In the genomic region with DNA sequence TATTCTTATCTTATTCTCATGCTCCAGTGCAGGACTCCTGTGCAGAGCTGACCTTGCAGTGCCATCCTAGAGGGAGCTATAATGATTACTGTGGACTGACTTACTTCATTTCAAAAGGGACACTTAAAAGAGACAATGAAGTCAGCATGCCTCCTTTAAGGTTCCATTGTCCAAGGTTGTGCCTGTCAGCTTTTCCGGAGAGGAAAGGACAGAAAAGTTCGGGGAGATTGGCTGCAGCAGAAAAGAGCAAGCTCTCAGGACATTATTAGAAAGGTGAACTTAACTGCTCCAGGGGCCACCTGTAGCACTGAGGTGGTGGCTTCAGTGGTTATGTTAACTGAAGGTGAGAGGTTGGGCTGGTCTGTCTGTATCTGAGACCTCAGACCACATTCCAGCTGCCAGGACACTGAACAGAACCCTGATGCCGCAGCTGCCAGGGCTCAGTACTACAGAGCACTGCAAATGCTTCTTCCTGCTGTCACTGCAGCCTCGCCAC, we compare ENCODE assay signal across 9 cellular contexts.
DNase-seq lines count a peak whose midpoint lies in the region; ATAC-seq, FAIRE-seq and TF ChIP-seq lines count a peak whose summit lies in the region.
"Had no signal": no experiment of that assay in that cellular context is flagged by ENCODE, and none has a peak within 500 bp of the region (broad histone marks: within the 10 kb centered on the region; RNA-seq: fewer than 3 reads in every experiment).

No MANE protein-coding gene starts in this region.

- H2BK12ac ChIP-seq in H9 (ENCODE audit: insufficient read length, low read depth, low read length), result no peak overlapping the region

- no peak overlapping the region for H2BK5ac ChIP-seq in H9 (ENCODE audit: insufficient read length, low read length)

- peaks cover 12% of the 10 kb centered on the region for H3F3A ChIP-seq in MM.1S (ENCODE audit: insufficient read depth, low read length)

- H3K27me3 ChIP-seq in H9 (ENCODE audit: insufficient read depth, low read length), result no peaks in the 10 kb centered on the region
- no peaks in the 10 kb centered on the region for H3K27me3 ChIP-seq in MM.1S (replicated peaks; ENCODE audit: insufficient read depth, low read length)

- no peak overlapping the region for H2AFZ ChIP-seq in H9 (ENCODE audit: low read length)
- H2AFZ ChIP-seq in MM.1S (ENCODE audit: low read length), result peak overlapping the region; percentile 59

- H3K4me1 Mint-ChIP-seq in H9 (peaks cover 18 to 20% of the 10 kb centered on the region in 2 experiments), immature natural killer cell (peaks cover 7 to 14% of the 10 kb centered on the region in 2 donors)

- H3K27me3 Mint-ChIP-seq in H9 (ENCODE audit: low read depth), result no peaks in the 10 kb centered on the region; the same call in 1 of the 2 replicates
- H3K27me3 Mint-ChIP-seq in immature natural killer cell (ENCODE audit: low read depth in 3 of 3), result peaks cover 0 to 7% (median 2%) of the 10 kb centered on the region in 3 donors

- DNase-seq in GM12864 (ENCODE audit: low read depth), result no peak
- DNase-seq in H9, result peak; percentile 49
- DNase-seq in MM.1S, result peak; percentile 95
- peak in 2 of 3 donors; percentile 12 to 19 for DNase-seq in immature natural killer cell
- no peak for DNase-seq in frontal cortex (ENCODE audit: low spot score in 2 of 2)
- DNase-seq in GM19240 (ENCODE audit: insufficient read length, low spot score), result no peak
- no peak for DNase-seq in NK-92 (lab: John Stamatoyannopoulos, UW; ENCODE audit: unreplicated experiment)
- DNase-seq in omental fat pad (ENCODE audit: low spot score), result no peak

- H3K79me2 ChIP-seq in H9 (ENCODE audit: insufficient read depth, low read length) (no peaks in the 10 kb centered on the region), MM.1S (ENCODE audit: low read length) (no peaks in the 10 kb centered on the region)

- no CpG with 5 or more reads among the region's 4 CpGs for WGBS in H9 (ENCODE audit: extremely low coverage, insufficient read length, low lambda C conversion rate)

- H3K23ac ChIP-seq in H9 (ENCODE audit: insufficient read length, low read depth, low read length), result no peak overlapping the region

- H2BK20ac ChIP-seq in H9 (ENCODE audit: low read depth, low read length, poor library complexity, severe bottlenecking), result no peak overlapping the region

- H3K27ac Mint-ChIP-seq in H9, result peak overlapping the region in 1 of 3 experiments; percentile 2; a peak in 1 of 7 replicates
- H3K27ac Mint-ChIP-seq in immature natural killer cell, result peak overlapping the region in 1 of 6 donors; percentile 13

- peak; percentile 13 for TF ChIP-seq CTCF in GM12864 (IDR thresholded peaks at IDR 0.05; ENCODE audit: low read depth, low read length, missing control alignments)
- peak; percentile 47; the same call in 2 of the 3 replicates for TF ChIP-seq CTCF in H9 (conservative IDR thresholded peaks at IDR 0.05)
- peak; percentile 50 for TF ChIP-seq CTCF in MM.1S (IDR thresholded peaks at IDR 0.05; ENCODE audit: low read length)
- TF ChIP-seq CTCF in omental fat pad (IDR thresholded peaks at IDR 0.05), result no peak

- no peak overlapping the region for H3K9ac ChIP-seq in H9 (ENCODE audit: extremely low read depth, insufficient read length, low read length)
- no peak overlapping the region for H3K9ac ChIP-seq in MM.1S (ENCODE audit: low read length)

- no peak overlapping the region for H4K8ac ChIP-seq in H9 (replicated peaks; ENCODE audit: insufficient read length, low read depth, low read length)

- H3K9me3 Mint-ChIP-seq in H9, result peaks cover 3 to 8% of the 10 kb centered on the region in 2 experiments
- peaks cover 0 to 2% (median 0%) of the 10 kb centered on the region in 6 donors for H3K9me3 Mint-ChIP-seq in immature natural killer cell

- ATAC-seq in omental fat pad (ENCODE audit: low FRiP score), result no peak

- H3K9me3 ChIP-seq in H9 (ENCODE audit: control insufficient read depth, low read depth, low read length), result no peaks in the 10 kb centered on the region
- no peaks in the 10 kb centered on the region for H3K9me3 ChIP-seq in MM.1S (replicated peaks; ENCODE audit: insufficient read depth, low read length)

- H3K36me3 Mint-ChIP-seq in H9 (ENCODE audit: insufficient read depth in 1 of 3, low read depth in 3 of 3) (peaks cover 1 to 3% (median 2%) of the 10 kb centered on the region in 3 experiments; a peak in 5 of 7 replicates), immature natural killer cell (no peaks in the 10 kb centered on the region)

- peaks cover 3% of the 10 kb centered on the region; the same call in 1 of the 2 replicates for H3K4me1 ChIP-seq in H9 (ENCODE audit: insufficient read depth, low read length)
- H3K4me1 ChIP-seq in MM.1S (ENCODE audit: low read length), result peaks cover 18% of the 10 kb centered on the region

- H3K4ac ChIP-seq in H9 (ENCODE audit: low read depth, low read length), result no peak overlapping the region

- H3K23me2 ChIP-seq in H9 (ENCODE audit: insufficient read length, low read depth, low read length, poor library complexity, severe bottlenecking), result no peaks in the 10 kb centered on the region

- no peaks in the 10 kb centered on the region for H3K79me1 ChIP-seq in H9 (ENCODE audit: insufficient read depth, low read depth, low read length, poor library complexity, severe bottlenecking)

- H4K20me1 ChIP-seq in H9 (ENCODE audit: control insufficient read depth, insufficient read depth, insufficient read length) (no peaks in the 10 kb centered on the region), MM.1S (ENCODE audit: insufficient read depth, low read length) (no peaks in the 10 kb centered on the region)

- no peak overlapping the region for H4K91ac ChIP-seq in H9 (ENCODE audit: insufficient read length, low read depth, low read length)

- H3K4me3 ChIP-seq in GM12864 (ENCODE audit: low read depth, low read length) (no peak overlapping the region), MM.1S (ENCODE audit: low read length) (peak overlapping the region; percentile 42)
- H3K4me3 ChIP-seq: thoracic aorta had no signal

- no peaks in the 10 kb centered on the region for H3K36me3 ChIP-seq in MM.1S (replicated peaks; ENCODE audit: insufficient read depth, low read length)
- H3K36me3 ChIP-seq: thoracic aorta had no signal

- no peaks in the 10 kb centered on the region for H3K9me2 ChIP-seq in MM.1S (replicated peaks; ENCODE audit: insufficient read depth, low read length)

- FAIRE-seq in frontal cortex (lab: Jason Lieb, UNC), result no peak

- H3K18ac ChIP-seq in H9 (ENCODE audit: insufficient read length, low read depth, low read length), result no peak overlapping the region

- H2BK120ac ChIP-seq in H9 (ENCODE audit: low read depth, low read length, poor library complexity, severe bottlenecking), result no peak overlapping the region

- H2BK15ac ChIP-seq in H9 (ENCODE audit: low read depth, low read length), result no peak overlapping the region

- no peak overlapping the region for H4K5ac ChIP-seq in H9 (ENCODE audit: insufficient read length, low read depth, low read length)

- H3T11ph ChIP-seq in H9 (ENCODE audit: low read length), result no peak overlapping the region

- H3K56ac ChIP-seq in H9 (ENCODE audit: insufficient read length, low read depth, low read length), result no peak overlapping the region

- H3K4me3 Mint-ChIP-seq in H9 (peak overlapping the region; percentile 33 to 38), immature natural killer cell (peak overlapping the region in 1 of 5 donors; percentile 54)

- no peak overlapping the region for H3K27ac ChIP-seq in H9 (ENCODE audit: insufficient read length, low read depth, low read length)
- peak overlapping the region; percentile 59; the same call in 1 of the 2 replicates for H3K27ac ChIP-seq in MM.1S (ENCODE audit: low read length)
- H3K27ac ChIP-seq: thoracic aorta had no signal

- H3K4me2 ChIP-seq in H9 (ENCODE audit: insufficient read depth, insufficient read length, low read length) (no peak overlapping the region), MM.1S (ENCODE audit: low read depth, low read length) (peak overlapping the region; percentile 83)

- no peak overlapping the region for H3K14ac ChIP-seq in H9 (ENCODE audit: insufficient read depth, low read length)

- no peak overlapping the region for H2AK5ac ChIP-seq in H9 (ENCODE audit: insufficient read length, low read length)

Comparison
In these comparisons a context has a peak if more than half of its experiments do, and no peak if none do; other contexts are left out.
1. DNase-seq: peak in H9 (single experiment), MM.1S (single experiment) and immature natural killer cell (2 of 3); none in GM12864 (single experiment), frontal cortex (0 of 2), GM19240 (single experiment), NK-92 (single experiment) and omental fat pad (single experiment).
2. CTCF ChIP-seq: peak in GM12864 (single experiment), H9 (single experiment) and MM.1S (single experiment); none in omental fat pad (0 of 3).